1 cellular context compared by ENCODE assay signal in genomic region chr22:17375914-17376614, GRCh38.
TF ChIP-seq lines count a peak whose summit lies in the region.

No MANE protein-coding gene starts in this region.

TF ChIP-seq in K562, 482 proteins besides CTCF, POLR2A, EP300 and RAD21 (continued from another document):
- no peak for TF ChIP-seq ZBTB43 (CRISPR knock-in tag; IDR thresholded peaks at IDR 0.05)
- no peak for TF ChIP-seq ZHX1 (conservative IDR thresholded peaks at IDR 0.05; ENCODE audit: low read length)
